Comparison of ENCODE assay signal across 28 cellular contexts in the genomic region with DNA sequence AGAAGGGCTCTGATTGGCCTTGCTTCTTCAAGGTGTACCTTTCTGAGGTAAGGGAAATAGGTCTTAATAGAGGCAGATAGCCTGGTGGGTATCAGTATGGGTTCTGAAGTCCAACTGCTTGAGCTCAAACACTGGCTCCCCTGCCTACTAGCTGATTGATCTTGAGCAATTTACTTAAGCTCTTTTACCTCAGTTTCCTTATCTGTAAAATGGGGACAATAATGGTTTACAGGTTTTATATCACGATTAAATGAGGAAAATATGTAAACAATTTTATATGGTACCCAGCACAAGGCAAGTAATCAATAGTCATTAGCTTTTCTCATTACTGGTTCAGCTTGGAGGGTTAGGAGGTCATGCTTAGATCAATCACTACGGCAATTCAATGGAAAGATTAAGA.
"Had no signal": no experiment of that assay in that cellular context is flagged by ENCODE, and none has a peak within 500 bp of the region (broad histone marks: within the 10 kb centered on the region; RNA-seq: fewer than 3 reads in every experiment).

No MANE protein-coding gene starts in this region.

- FAIRE-seq: colon, endometrium, endothelial cell of umbilical vein, frontal cortex had no signal

- H3K36me3 ChIP-seq: colonic mucosa, esophagus muscularis mucosa, esophagus squamous epithelium, gastrocnemius medialis, gastroesophageal sphincter, heart left ventricle, heart right ventricle had no signal

- H3K27me3 ChIP-seq: colonic mucosa, dorsolateral prefrontal cortex, esophagus muscularis mucosa, esophagus squamous epithelium, gastrocnemius medialis, gastroesophageal sphincter, heart left ventricle had no signal

- DNase-seq: colonic mucosa; cortex of kidney; dermis blood vessel endothelial cell; dorsolateral prefrontal cortex; effector CD4-positive, alpha-beta T cell; effector CD8-positive, alpha-beta T cell; effector memory CD4-positive, alpha-beta T cell; effector memory CD8-positive, alpha-beta T cell; endodermal cell; erythroblast; esophagus squamous epithelium; foreskin fibroblast; foreskin keratinocyte; foreskin melanocyte; gastrocnemius medialis; glutamatergic neuron; head of caudate nucleus; heart left ventricle; heart right ventricle had no signal

- H3K27ac ChIP-seq: colonic mucosa, coronary artery, dorsolateral prefrontal cortex, epithelial cell of prostate, esophagus muscularis mucosa, esophagus squamous epithelium, foreskin keratinocyte, gastrocnemius medialis, gastroesophageal sphincter, heart left ventricle, heart right ventricle had no signal

- H3K9me3 ChIP-seq: colonic mucosa, esophagus muscularis mucosa, esophagus squamous epithelium, gastrocnemius medialis, gastroesophageal sphincter, heart left ventricle, heart right ventricle had no signal

- H3K4me3 ChIP-seq: colonic mucosa, coronary artery, dorsolateral prefrontal cortex, esophagus muscularis mucosa, esophagus squamous epithelium, gastrocnemius medialis, gastroesophageal sphincter, heart left ventricle, heart right ventricle had no signal

- H3K4me1 ChIP-seq: colonic mucosa, esophagus muscularis mucosa, esophagus squamous epithelium, foreskin keratinocyte, gastrocnemius medialis, gastroesophageal sphincter, heart left ventricle, heart right ventricle had no signal

- ATAC-seq: effector memory CD8-positive, alpha-beta T cell; esophagus mucosa; foreskin keratinocyte; gastrocnemius medialis; gastroesophageal sphincter; heart left ventricle; heart right ventricle had no signal
